Comparison of ENCODE assay signal across 15 cellular contexts in the genomic region with DNA sequence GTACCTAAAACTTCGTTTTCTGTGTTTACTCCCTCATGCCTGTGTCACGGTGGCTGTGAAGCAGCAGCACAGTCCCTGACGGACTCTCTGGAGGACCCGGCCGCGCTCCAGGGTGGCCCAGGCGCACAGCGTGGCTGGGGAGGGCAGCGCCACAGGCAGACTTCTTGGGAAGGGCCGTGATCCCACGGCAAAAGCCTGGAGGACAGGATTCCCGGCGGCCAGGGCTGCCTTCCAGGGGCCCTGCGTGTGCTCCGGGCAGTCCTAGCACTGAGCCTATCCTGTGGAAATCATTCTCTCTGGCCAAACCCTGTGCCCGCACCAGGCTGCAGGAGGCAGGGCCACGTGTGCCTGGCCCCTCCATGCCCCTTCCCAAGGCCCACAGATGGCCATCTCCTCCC.
"Had no signal": no experiment of that assay in that cellular context is flagged by ENCODE, and none has a peak within 500 bp of the region (broad histone marks: within the 10 kb centered on the region; RNA-seq: fewer than 3 reads in every experiment).

No MANE protein-coding gene starts in this region.

- ATAC-seq: psoas muscle; stimulated activated effector memory CD8-positive, alpha-beta T cell treated with anti-CD3 and anti-CD28 coated beads, Interleukin-12 subunit alpha, Interleukin-12 subunit beta, amount 100 ng/mL, for 72 hours had no signal

- H3K27me3 Mint-ChIP-seq: memory B cell had no signal

- H3K36me3 ChIP-seq: ascending aorta, esophagus squamous epithelium, ovary, sigmoid colon had no signal

- H3K4me3 Mint-ChIP-seq: memory B cell; stimulated activated effector memory CD8-positive, alpha-beta T cell treated with anti-CD3 and anti-CD28 coated beads, Interleukin-12 subunit alpha, Interleukin-12 subunit beta, amount 100 ng/mL, for 72 hours had no signal

- H3K9me3 Mint-ChIP-seq: immature natural killer cell; memory B cell; stimulated activated effector memory CD8-positive, alpha-beta T cell treated with anti-CD3 and anti-CD28 coated beads, Interleukin-12 subunit alpha, Interleukin-12 subunit beta, amount 100 ng/mL, for 72 hours had no signal

- H3K27ac ChIP-seq: ascending aorta, esophagus squamous epithelium, heart right ventricle, ovary, psoas muscle, sigmoid colon had no signal

- H3K27ac Mint-ChIP-seq: memory B cell had no signal

- H3K4me3 ChIP-seq: ascending aorta, esophagus squamous epithelium, heart right ventricle, ovary, psoas muscle, sigmoid colon had no signal

- H3K4me1 ChIP-seq: ascending aorta, sigmoid colon had no signal

- DNase-seq: activated CD4-positive, alpha-beta T cell treated with anti-CD3 and anti-CD28 coated beads, Interleukin-2, amount 50 U/mL, for 4 hours; activated CD4-positive, CD25-positive, alpha-beta regulatory T cell treated with anti-CD3 and anti-CD28 coated beads, Interleukin-2, amount 50 U/mL, for 72 hours; activated naive CD4-positive, alpha-beta T cell; cortex of kidney; effector CD4-positive, alpha-beta T cell; esophagus squamous epithelium; immature natural killer cell; ovary; sigmoid colon; stimulated activated CD4-positive, alpha-beta T cell treated with anti-CD3 and anti-CD28 coated beads, Interleukin-4, amount 100 ng/mL, for 24 hours had no signal

- H3K9me3 ChIP-seq: ascending aorta, esophagus squamous epithelium, heart right ventricle, ovary, psoas muscle, sigmoid colon had no signal

- H3K27me3 ChIP-seq: ascending aorta, esophagus squamous epithelium, heart right ventricle, ovary, sigmoid colon had no signal
